In genomic region chr17:37505333-37505732, GRCh38 we compare ENCODE assay signal across 27 cellular contexts.
"Had no signal": no experiment of that assay in that cellular context is flagged by ENCODE, and none has a peak within 500 bp of the region (broad histone marks: within the 10 kb centered on the region; RNA-seq: fewer than 3 reads in every experiment).

No MANE protein-coding gene starts in this region.

- H3K4me3 Mint-ChIP-seq: activated CD8-positive, alpha-beta T cell treated with anti-CD3 and anti-CD28 coated beads for 36 hours; activated naive CD4-positive, alpha-beta T cell treated with anti-CD3 and anti-CD28 coated beads for 36 hours had no signal

- H3K27ac Mint-ChIP-seq: activated CD8-positive, alpha-beta T cell treated with anti-CD3 and anti-CD28 coated beads for 36 hours; activated naive CD4-positive, alpha-beta T cell treated with anti-CD3 and anti-CD28 coated beads for 36 hours; activated naive CD4-positive, alpha-beta T cell treated with anti-CD3 and anti-CD28 coated beads, Interleukin-2, amount 50 U/mL, for 72 hours had no signal

- H3K9me3 ChIP-seq: adrenal gland, body of pancreas, breast epithelium, MG63, SJCRH30 had no signal

- DNase-seq: activated CD4-positive, alpha-beta T cell treated with anti-CD3 and anti-CD28 coated beads for 4 hours; activated CD8-positive, alpha-beta memory T cell treated with anti-CD3 and anti-CD28 coated beads, Interleukin-2, amount 50 U/mL, for 4 hours; activated CD8-positive, alpha-beta T cell treated with anti-CD3 and anti-CD28 coated beads for 36 hours; activated gamma-delta T cell treated with Interleukin-2 at 50 U/mL for 16 hours; activated naive CD4-positive, alpha-beta T cell treated with anti-CD3 and anti-CD28 coated beads for 36 hours; adrenal gland; body of pancreas; Karpas-422; MG63; NCI-H1048; NCI-H1105 treated with DMSO at 0.1 percent for 48 hours; NCI-H1436; NCI-H1694; NCI-H1930; NCI-H2081 treated with DMSO at 0.1 percent for 48 hours; NCI-H226; NCI-H446 treated with DMSO at 0.1 percent for 48 hours; NCI-H524; SHP77; SJCRH30; T1000 had no signal

- H3K27ac ChIP-seq: adrenal gland, body of pancreas, breast epithelium, coronary artery, SJCRH30, SK-N-MC had no signal

- H3K9me3 Mint-ChIP-seq: activated CD8-positive, alpha-beta T cell treated with anti-CD3 and anti-CD28 coated beads for 36 hours; activated naive CD4-positive, alpha-beta T cell treated with anti-CD3 and anti-CD28 coated beads for 36 hours; activated naive CD4-positive, alpha-beta T cell treated with anti-CD3 and anti-CD28 coated beads, Interleukin-2, amount 50 U/mL, for 72 hours had no signal

- H3K36me3 ChIP-seq: adrenal gland, breast epithelium, SJCRH30 had no signal

- H3K4me3 ChIP-seq: adrenal gland, body of pancreas, breast epithelium, coronary artery, K562, MG63, SJCRH30, SK-N-MC had no signal

- H3K27me3 Mint-ChIP-seq: activated CD8-positive, alpha-beta T cell treated with anti-CD3 and anti-CD28 coated beads for 36 hours had no signal

- H3K36me3 Mint-ChIP-seq: activated naive CD4-positive, alpha-beta T cell treated with anti-CD3 and anti-CD28 coated beads, Interleukin-2, amount 50 U/mL, for 72 hours had no signal

- ATAC-seq: activated CD8-positive, alpha-beta T cell treated with anti-CD3 and anti-CD28 coated beads for 36 hours; body of pancreas; K562; Panc1 had no signal
